Comparison of ENCODE assay signal across 9 cellular contexts in the genomic region with DNA sequence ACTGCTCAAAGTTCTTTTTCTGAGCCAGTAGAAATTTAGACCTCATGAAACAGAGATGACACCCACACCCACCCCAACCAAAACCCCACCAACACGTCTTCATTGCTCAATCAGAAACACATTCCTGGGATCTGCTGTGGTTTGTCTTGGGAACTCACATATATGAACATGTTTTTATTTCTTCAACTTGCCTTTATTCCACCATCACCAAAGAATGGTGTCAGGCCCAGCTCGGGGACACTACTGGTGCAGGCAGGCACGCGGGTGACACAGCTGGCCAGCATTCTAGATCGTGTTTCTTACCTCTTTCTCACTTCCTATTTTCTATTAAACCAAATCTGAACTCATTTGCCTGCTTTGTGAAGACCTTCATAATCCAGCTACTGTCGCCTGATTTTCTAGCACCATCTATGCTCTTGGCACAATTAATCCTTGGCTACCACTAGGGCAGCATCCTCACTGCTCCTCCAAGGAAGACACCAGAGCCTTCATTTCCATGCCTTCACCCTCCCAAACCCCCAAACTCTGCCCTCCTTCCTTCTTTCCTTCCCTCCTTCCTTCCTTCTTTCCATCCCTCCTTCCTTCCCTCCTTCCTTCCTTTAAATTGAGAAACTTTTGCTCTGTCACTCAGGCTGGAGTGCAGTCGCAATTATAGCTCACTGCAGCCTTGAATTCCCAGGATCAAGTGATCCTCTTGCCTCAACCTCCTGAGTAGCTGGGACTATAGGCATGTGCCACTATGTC.
DNase-seq lines count a peak whose midpoint lies in the region; ATAC-seq, FAIRE-seq and TF ChIP-seq lines count a peak whose summit lies in the region.
"Had no signal": no experiment of that assay in that cellular context is flagged by ENCODE, and none has a peak within 500 bp of the region (broad histone marks: within the 10 kb centered on the region; RNA-seq: fewer than 3 reads in every experiment).

No MANE protein-coding gene starts in this region.

- peak; percentile 25 for ATAC-seq in HG03095 (IDR thresholded peaks at IDR 0.05; ENCODE audit: unreplicated experiment)

- no peak overlapping the region for H3K9ac ChIP-seq in keratinocyte (ENCODE audit: control insufficient read depth, extremely low read depth, insufficient read depth, low read length)

- no peaks in the 10 kb centered on the region for H3K9me3 Mint-ChIP-seq in activated CD4-positive, alpha-beta memory T cell treated with anti-CD3 and anti-CD28 coated beads for 36 hours

- no peaks in the 10 kb centered on the region for H4K20me1 ChIP-seq in keratinocyte (ENCODE audit: control insufficient read depth, extremely low read depth, insufficient read depth, low read length)

- FAIRE-seq in keratinocyte (lab: Jason Lieb, UNC), result no peak

- H3K36me3 Mint-ChIP-seq in activated CD4-positive, alpha-beta memory T cell treated with anti-CD3 and anti-CD28 coated beads for 36 hours, result peaks cover 10% of the 10 kb centered on the region

- peaks cover 21% of the 10 kb centered on the region for H3K4me1 ChIP-seq in keratinocyte (ENCODE audit: control insufficient read depth, extremely low read depth, insufficient read depth, low read length)

- H3K4me3 Mint-ChIP-seq in activated CD4-positive, alpha-beta memory T cell treated with anti-CD3 and anti-CD28 coated beads for 36 hours, result peak overlapping the region; percentile 78

- peaks cover 91% of the 10 kb centered on the region for H3K4me1 Mint-ChIP-seq in activated CD4-positive, alpha-beta memory T cell treated with anti-CD3 and anti-CD28 coated beads for 36 hours (ENCODE audit: low read depth)

- no peaks in the 10 kb centered on the region for H3K36me3 ChIP-seq in keratinocyte (ENCODE audit: control insufficient read depth in 2 of 2, extremely low read depth in 1 of 2, insufficient read depth in 2 of 2, low read length in 2 of 2)

- CTCF ChIA-PET in activated CD4-positive, alpha-beta memory T cell treated with anti-CD3 and anti-CD28 coated beads for 36 hours (lab: Charles Lee), result interaction anchor here (0.7 to 4.0 kb wide), 11 partner anchors 10 to 161 kb away, joined by 3 to 31 read pairs (median 6); partner anchors contain the start of gene BCL2

- no peaks in the 10 kb centered on the region for H3K9me3 ChIP-seq in keratinocyte (ENCODE audit: control insufficient read depth, low read depth, low read length)

- peak; percentile 25 to 37 for DNase-seq in activated CD4-positive, alpha-beta T cell treated with anti-CD3 and anti-CD28 coated beads for 4 hours
- DNase-seq in activated CD4-positive, alpha-beta T cell treated with anti-CD3 and anti-CD28 coated beads for 1 hour, result no peak
- peak; percentile 57 for DNase-seq in activated CD4-positive, alpha-beta memory T cell treated with anti-CD3 and anti-CD28 coated beads for 36 hours
- no peak for DNase-seq in keratinocyte (ENCODE audit: low read depth, low spot score)
- no peak for DNase-seq in occipital lobe (lab: John Stamatoyannopoulos, UW)
- no peak for DNase-seq in HK-2 (ENCODE audit: unreplicated experiment)
- DNase-seq in NCI-H510A treated with DMSO at 0.1 percent for 48 hours (lab: John Stamatoyannopoulos, UW), result no peak

- peak overlapping the region; percentile 63 for H3K27ac ChIP-seq in keratinocyte (ENCODE audit: control insufficient read depth, insufficient read depth, low read length)
- H3K27ac ChIP-seq: C4-2B had no signal

- no peak overlapping the region for H3K4me3 ChIP-seq in keratinocyte (ENCODE audit: control insufficient read depth in 2 of 3, extremely low read depth in 1 of 3, insufficient read depth in 2 of 3, low read depth in 1 of 3, low read length in 3 of 3)

- no peaks in the 10 kb centered on the region for H3K9me1 ChIP-seq in keratinocyte (ENCODE audit: control insufficient read depth, extremely low read depth, insufficient read depth, low read length)

- H3K27me3 ChIP-seq in keratinocyte (ENCODE audit: control insufficient read depth, extremely low read depth, insufficient read depth, low read length), result no peaks in the 10 kb centered on the region

- H3K79me2 ChIP-seq in keratinocyte (ENCODE audit: control insufficient read depth, insufficient read depth, low read length), result no peaks in the 10 kb centered on the region

- peak overlapping the region; percentile 98 for H3K27ac Mint-ChIP-seq in activated CD4-positive, alpha-beta memory T cell treated with anti-CD3 and anti-CD28 coated beads for 36 hours

- no peak overlapping the region for H3K4me2 ChIP-seq in keratinocyte (ENCODE audit: control insufficient read depth, extremely low read depth, insufficient read depth, low read depth, low read length)

- dilution Hi-C loops in keratinocyte (cut with MboI; ENCODE audit: extremely low pct_ligation_motif_present, low sequenced_read_pairs), result no loop called here

- intact Hi-C loops in activated CD4-positive, alpha-beta memory T cell treated with anti-CD3 and anti-CD28 coated beads for 36 hours (cut with micrococcal nuclease), result loop anchor here (5.0 kb wide), 1 partner anchor 445 kb away; the partner anchor contains the start of gene PHLPP1

- no peak overlapping the region for H2AFZ ChIP-seq in keratinocyte (ENCODE audit: control insufficient read depth, low read length)

- no peaks in the 10 kb centered on the region for H3K27me3 Mint-ChIP-seq in activated CD4-positive, alpha-beta memory T cell treated with anti-CD3 and anti-CD28 coated beads for 36 hours

- POLR2A ChIA-PET in activated CD4-positive, alpha-beta memory T cell treated with anti-CD3 and anti-CD28 coated beads for 36 hours (lab: Charles Lee), result interaction anchor here (0.9 to 4.0 kb wide), 15 partner anchors 10 to 156 kb away, joined by 3 to 35 read pairs (median 7); partner anchors contain the start of gene BCL2

- TF ChIP-seq CTCF in keratinocyte (optimal IDR thresholded peaks at IDR 0.05 in 1 of 3, IDR thresholded peaks at IDR 0.05 in 1 of 3, conservative IDR thresholded peaks at IDR 0.05 in 1 of 3; ENCODE audit: extremely low read depth in 1 of 3, insufficient read depth in 2 of 3, low read length in 3 of 3), result no peak

Comparison
In these comparisons a context has a peak if more than half of its experiments do, and no peak if none do; other contexts are left out.
1. DNase-seq: peak in activated CD4-positive, alpha-beta T cell treated with anti-CD3 and anti-CD28 coated beads for 4 hours (2 of 2) and activated CD4-positive, alpha-beta memory T cell treated with anti-CD3 and anti-CD28 coated beads for 36 hours (single experiment); none in activated CD4-positive, alpha-beta T cell treated with anti-CD3 and anti-CD28 coated beads for 1 hour (single experiment), keratinocyte (single experiment), occipital lobe (single experiment), HK-2 (single experiment) and NCI-H510A treated with DMSO at 0.1 percent for 48 hours (single experiment).